ENCODE assay signal across 1 cellular context in genomic region chr2:20411361-20411894, GRCh38.
TF ChIP-seq lines count a peak whose summit lies in the region.

No MANE protein-coding gene starts in this region.

TF ChIP-seq in GM23338, 12 proteins besides CTCF, POLR2A, EP300 and RAD21 (continued from another document):
- peak; percentile 53; the same call in 1 of the 2 replicates for TF ChIP-seq ZNF462 (CRISPR knock-in tag; IDR thresholded peaks at IDR 0.05)
